In genomic region chr5:33313150-33313549, GRCh38 we compare ENCODE assay signal across 9 cellular contexts.
A peak's percentile ranks its signal among the peaks of the same experiment; 100 is the strongest.
DNase-seq lines count a peak whose midpoint lies in the region; TF ChIP-seq lines count a peak whose summit lies in the region.
"Had no signal": no experiment of that assay in that cellular context is flagged by ENCODE, and none has a peak within 500 bp of the region (broad histone marks: within the 10 kb centered on the region; RNA-seq: fewer than 3 reads in every experiment).

No MANE protein-coding gene starts in this region.

- peaks cover 0 to 42% of the 10 kb centered on the region in 2 experiments; a peak in 3 of 4 replicates for H3K4me1 ChIP-seq in SK-N-SH (ENCODE audit: control insufficient read depth in 1 of 2, insufficient read depth in 2 of 2, low read depth in 1 of 2, low read length in 1 of 2)

- H3K27me3 ChIP-seq in SK-N-SH (ENCODE audit: insufficient read depth), result no peaks in the 10 kb centered on the region

- H4K20me1 ChIP-seq in SK-N-SH (ENCODE audit: insufficient read depth), result no peaks in the 10 kb centered on the region

- H3K36me3 ChIP-seq in SK-N-SH (replicated peaks in 1 of 2; ENCODE audit: control insufficient read depth in 1 of 2, insufficient read depth in 2 of 2, low read length in 1 of 2), result no peaks in the 10 kb centered on the region

- POLR2A ChIA-PET in SK-N-SH (lab: Yijun Ruan, JAX), result no interaction called here

- no peak overlapping the region for H3K4me2 ChIP-seq in SK-N-SH

- no peaks in the 10 kb centered on the region for H3K9me3 ChIP-seq in SK-N-SH

- CTCF ChIA-PET in SK-N-SH (lab: Yijun Ruan, JAX), result no interaction called here

- H3K9me2 ChIP-seq in SK-N-SH, result no peaks in the 10 kb centered on the region

- TF ChIP-seq RAD21 in SK-N-SH (IDR thresholded peaks at IDR 0.05; ENCODE audit: low read length), result no peak

- H3K27ac ChIP-seq in SK-N-SH (ENCODE audit: low read depth in 2 of 2, low read length in 1 of 2), result peak overlapping the region in 1 of 2 experiments; percentile 100; a peak in 3 of 4 replicates

- H3K79me2 ChIP-seq in SK-N-SH (ENCODE audit: insufficient read depth), result no peaks in the 10 kb centered on the region

- peaks cover 68% of the 10 kb centered on the region for H3F3A ChIP-seq in SK-N-SH (replicated peaks; ENCODE audit: insufficient read depth)

- WGBS in SK-N-SH (ENCODE audit: low lambda C conversion rate), result 66% methylated on average over 3 of the region's 3 CpGs

- H3K4me3 ChIP-seq in SK-N-SH (ENCODE audit: low read depth in 2 of 2, low read length in 1 of 2) (no peak overlapping the region), fibroblast of pulmonary artery (replicated peaks; ENCODE audit: low read depth, low read length) (no peak overlapping the region)

- peak overlapping the region; percentile 62; the same call in 1 of the 2 replicates for H3K9ac ChIP-seq in SK-N-SH

- TF ChIP-seq CTCF in SK-N-SH (IDR thresholded peaks at IDR 0.05) (no peak), fibroblast of pulmonary artery (IDR thresholded peaks at IDR 0.05; ENCODE audit: low read length, missing control alignments) (no peak)

- TF ChIP-seq EP300 in SK-N-SH (IDR thresholded peaks at IDR 0.05; ENCODE audit: borderline replicate concordance in 1 of 2, low read depth in 1 of 2, low read length in 1 of 2), result peak in 1 of 2 experiments; percentile 51; a peak in 1 of 4 replicates

- no peak overlapping the region for H2AFZ ChIP-seq in SK-N-SH (ENCODE audit: low read depth)

- DNase-seq in DMS53 (lab: John Stamatoyannopoulos, UW) (peak; percentile 11), DMS53 treated with DMSO at 0.1 percent for 48 hours (lab: John Stamatoyannopoulos, UW; ENCODE audit: unreplicated experiment) (no peak), SK-N-SH (no peak), fibroblast of pulmonary artery (ENCODE audit: low read depth) (peak; percentile 91), stromal cell of bone marrow (ENCODE audit: low read depth) (peak; percentile 82), GM19238 (ENCODE audit: insufficient read length, low spot score) (no peak), NCI-H2196 treated with DMSO at 0.1 percent for 48 hours (lab: John Stamatoyannopoulos, UW; ENCODE audit: unreplicated experiment) (no peak), DMS79 (lab: John Stamatoyannopoulos, UW) (no peak)
- DNase-seq: stimulated activated CD8-positive, alpha-beta memory T cell treated with anti-CD3 and anti-CD28 coated beads, Interleukin-4, amount 100 ng/mL, for 48 hours had no signal

TF ChIP-seq in SK-N-SH, 30 proteins besides CTCF, POLR2A, EP300 and RAD21:
- TF ChIP-seq EZH2phosphoT487 (IDR thresholded peaks at IDR 0.05; ENCODE audit: borderline replicate concordance, low read depth), result no peak
- TF ChIP-seq NFIC (IDR thresholded peaks at IDR 0.05; ENCODE audit: borderline replicate concordance), result peak; percentile 87
- no peak for TF ChIP-seq TAF1 (IDR thresholded peaks at IDR 0.05; ENCODE audit: borderline replicate concordance, low read depth, low read length)
- peak; percentile 57 for TF ChIP-seq TCF12 (IDR thresholded peaks at IDR 0.05)
- no peak for TF ChIP-seq RFX5 (IDR thresholded peaks at IDR 0.05; ENCODE audit: low read length)
- no peak for TF ChIP-seq REST (IDR thresholded peaks at IDR 0.05; ENCODE audit: low read depth, low read length)
- TF ChIP-seq MEF2A (IDR thresholded peaks at IDR 0.05; ENCODE audit: borderline replicate concordance, low read depth), result no peak
- no peak for TF ChIP-seq MXI1 (IDR thresholded peaks at IDR 0.05; ENCODE audit: low read depth, low read length)
- peak; percentile 25; the same call in 1 of the 2 replicates for TF ChIP-seq JUND (IDR thresholded peaks at IDR 0.05)
- TF ChIP-seq NRF1 (IDR thresholded peaks at IDR 0.05; ENCODE audit: low read depth, low read length), result no peak
- TF ChIP-seq ELF1 (IDR thresholded peaks at IDR 0.05), result no peak
- TF ChIP-seq FOSL2 (IDR thresholded peaks at IDR 0.05; ENCODE audit: borderline replicate concordance, low read depth), result peak; percentile 59; the same call in 1 of the 2 replicates
- no peak for TF ChIP-seq FOXJ3 (CRISPR knock-in tag; IDR thresholded peaks at IDR 0.05)
- no peak; the same call in 1 of the 2 replicates for TF ChIP-seq MAX (IDR thresholded peaks at IDR 0.05; ENCODE audit: low read depth)
- TF ChIP-seq TEAD4 (IDR thresholded peaks at IDR 0.05; ENCODE audit: borderline replicate concordance, insufficient read depth), result no peak

Comparison
In these comparisons a context has a peak if more than half of its experiments do, and no peak if none do; other contexts are left out.
1. DNase-seq: peak in DMS53 (single experiment), fibroblast of pulmonary artery (single experiment) and stromal cell of bone marrow (single experiment); none in DMS53 treated with DMSO at 0.1 percent for 48 hours (single experiment), SK-N-SH (single experiment), GM19238 (single experiment), NCI-H2196 treated with DMSO at 0.1 percent for 48 hours (single experiment) and DMS79 (single experiment).